In genomic region chr12:111368684-111369495, GRCh38 we compare ENCODE assay signal across 8 cellular contexts. TPM values are rescaled to one million over a fixed set of nuclear protein-coding genes. Genes with fewer than 3 reads are reported as not detected.
DNase-seq lines count a peak whose midpoint lies in the region; ATAC-seq, FAIRE-seq and TF ChIP-seq lines count a peak whose summit lies in the region.

PHETA1 (minus strand) TSS chr12:111369095; CDS start chr12:111363427, 5,668 bp downstream.

- H3K27me3 ChIP-seq in A673 (replicated peaks; ENCODE audit: insufficient read depth, low read depth, low read length, poor library complexity) (no peaks in the 10 kb centered on the region), keratinocyte (ENCODE audit: control insufficient read depth, extremely low read depth, insufficient read depth, low read length) (no peaks in the 10 kb centered on the region)

- BruUV-seq in A673 (replicated peaks; lab: Mats Ljungman, UMichigan) = no TSS peak

- H3K27ac ChIP-seq in A673 (ENCODE audit: low read depth, low read length, poor library complexity, severe bottlenecking) (peak within 1 kb of the TSS; percentile 51), keratinocyte (ENCODE audit: control insufficient read depth, insufficient read depth, low read length) (no peak within 1 kb of the TSS)

- POLR2A ChIA-PET in A673 (lab: Charles Lee; ENCODE audit: low non-redundant PET) = no interaction called here

- H3K9ac ChIP-seq in keratinocyte (ENCODE audit: control insufficient read depth, extremely low read depth, insufficient read depth, low read length) = peak within 1 kb of the TSS; percentile 71

- dilution Hi-C loops in keratinocyte (cut with MboI; ENCODE audit: extremely low pct_ligation_motif_present, low sequenced_read_pairs) = no loop called here

- TF ChIP-seq CTCF in A673 (conservative IDR thresholded peaks at IDR 0.05; ENCODE audit: low read depth, low read length) = no peak
- TF ChIP-seq CTCF in keratinocyte (optimal IDR thresholded peaks at IDR 0.05 in 1 of 3, IDR thresholded peaks at IDR 0.05 in 1 of 3, conservative IDR thresholded peaks at IDR 0.05 in 1 of 3; ENCODE audit: extremely low read depth in 1 of 3, insufficient read depth in 2 of 3, low read length in 3 of 3) = no peak

- intact Hi-C loops in A673 (cut with micrococcal nuclease; ENCODE audit: unreplicated experiment) = no loop called here

- peak; percentile 36 for FAIRE-seq in keratinocyte (lab: Jason Lieb, UNC)

- no peaks in the 10 kb centered on the region for H3K9me1 ChIP-seq in keratinocyte (ENCODE audit: control insufficient read depth, extremely low read depth, insufficient read depth, low read length)

- peak within 1 kb of the TSS; percentile 91 for H2AFZ ChIP-seq in keratinocyte (ENCODE audit: control insufficient read depth, low read length)

- DNase-seq in A673 (ENCODE audit: low spot score) = peak; percentile 90
- peak; percentile 90 for DNase-seq in NCI-H2227 (lab: John Stamatoyannopoulos, UW; ENCODE audit: unreplicated experiment)
- peak; percentile 91 for DNase-seq in cerebellar cortex (ENCODE audit: low spot score)
- peak; percentile 23 for DNase-seq in keratinocyte (ENCODE audit: low read depth, low spot score)
- peak; percentile 72 to 84 for DNase-seq in stimulated activated CD4-positive, alpha-beta T cell treated with anti-CD3 and anti-CD28 coated beads, Interleukin-12 subunit alpha, Interleukin-12 subunit beta, amount 100 ng/mL, for 24 hours (ENCODE audit: low read depth in 2 of 2)

- no peaks in the 10 kb centered on the region for H3K79me2 ChIP-seq in keratinocyte (ENCODE audit: control insufficient read depth, insufficient read depth, low read length)

- peak within 1 kb of the TSS; percentile 72 for H3K4me3 ChIP-seq in A673 (ENCODE audit: low read depth, low read length, poor library complexity, severe bottlenecking)
- H3K4me3 ChIP-seq in keratinocyte (ENCODE audit: control insufficient read depth in 2 of 3, extremely low read depth in 1 of 3, insufficient read depth in 2 of 3, low read depth in 1 of 3, low read length in 3 of 3) = peak within 1 kb of the TSS; percentile 54 to 87 (median 76)

- H4K20me1 ChIP-seq in keratinocyte (ENCODE audit: control insufficient read depth, extremely low read depth, insufficient read depth, low read length) = no peaks in the 10 kb centered on the region

- CTCF ChIA-PET in A673 (lab: Charles Lee) = interaction anchor here (1.2 kb wide), 1 partner anchor 28 kb away, joined by 6 read pairs; no protein-coding TSS in a partner anchor

- peak within 1 kb of the TSS; percentile 97 for H3K4me2 ChIP-seq in keratinocyte (ENCODE audit: control insufficient read depth, extremely low read depth, insufficient read depth, low read depth, low read length)

- H3K4me1 ChIP-seq in A673 (ENCODE audit: insufficient read depth, low read length, poor library complexity, severe bottlenecking) = peaks cover 7% of the 10 kb centered on the region
- peaks cover 18% of the 10 kb centered on the region for H3K4me1 ChIP-seq in keratinocyte (ENCODE audit: control insufficient read depth, extremely low read depth, insufficient read depth, low read length)

- no peaks in the 10 kb centered on the region for H3K9me3 ChIP-seq in A673 (ENCODE audit: low read depth, low read length, poor library complexity, severe bottlenecking)
- H3K9me3 ChIP-seq in keratinocyte (ENCODE audit: control insufficient read depth, low read depth, low read length) = no peaks in the 10 kb centered on the region

- ATAC-seq in GM18867 (IDR thresholded peaks at IDR 0.05; ENCODE audit: unreplicated experiment) (peak; percentile 95), HG03097 (IDR thresholded peaks at IDR 0.05; ENCODE audit: low FRiP score, unreplicated experiment) (peak; percentile 90)
- ATAC-seq in activated CD4-positive, CD25-positive, alpha-beta regulatory T cell treated with anti-CD3 and anti-CD28 coated beads, Interleukin-2, amount 50 U/mL, for 24 hours = peak; percentile 91 to 95

- H3K36me3 ChIP-seq in A673 (ENCODE audit: insufficient read depth, low read length, poor library complexity, severe bottlenecking) (no peaks in the 10 kb centered on the region), keratinocyte (ENCODE audit: control insufficient read depth in 2 of 2, extremely low read depth in 1 of 2, insufficient read depth in 2 of 2, low read length in 2 of 2) (no peaks in the 10 kb centered on the region)

RNA-seq across cellular contexts. Expression of gene PHETA1, which starts in this region (rescaled TPM):
- 5.7 and 6.6 TPM in 2 replicates for total RNA-seq in A673 (2021)
- 1.7 to 3.9 TPM (median 3.3 TPM) in 3 replicates for polyA plus RNA-seq in keratinocyte
- 1.5 TPM for polyA plus RNA-seq in keratinocyte (2011; ENCODE audit: low read depth)
- polyA plus RNA-seq in keratinocyte (2011; cell fraction: cytosol; rRNA removed) = 2.2 and 5.5 TPM in 2 replicates
- 4.0 and 7.5 TPM in 2 replicates for polyA plus RNA-seq in keratinocyte (2011; cell fraction: nucleus; rRNA removed)
- 5.4 and 10.2 TPM in 2 replicates for polyA plus RNA-seq in keratinocyte (2012; ENCODE audit: low replicate concordance)
- 1.6 to 3.0 TPM (median 2.3 TPM) in 3 replicates for polyA minus RNA-seq in keratinocyte
- 6.1 TPM for polyA minus RNA-seq in keratinocyte (2011; cell fraction: cytosol; rRNA and poly(A)+ RNA removed)
- 4.1 and 5.8 TPM in 2 replicates for polyA minus RNA-seq in keratinocyte (2011; cell fraction: nucleus; rRNA and poly(A)+ RNA removed)

Comparison
In these comparisons a context has a peak if more than half of its experiments do, and no peak if none do; other contexts are left out.
1. DNase-seq: peak in every context shown above with its lines; median percentile 91 in cerebellar cortex; 90 in A673; 90 in NCI-H2227; 78 in stimulated activated CD4-positive, alpha-beta T cell treated with anti-CD3 and anti-CD28 coated beads, Interleukin-12 subunit alpha, Interleukin-12 subunit beta, amount 100 ng/mL, for 24 hours; 23 in keratinocyte.